22 cellular contexts compared by ENCODE assay signal in the genomic region with DNA sequence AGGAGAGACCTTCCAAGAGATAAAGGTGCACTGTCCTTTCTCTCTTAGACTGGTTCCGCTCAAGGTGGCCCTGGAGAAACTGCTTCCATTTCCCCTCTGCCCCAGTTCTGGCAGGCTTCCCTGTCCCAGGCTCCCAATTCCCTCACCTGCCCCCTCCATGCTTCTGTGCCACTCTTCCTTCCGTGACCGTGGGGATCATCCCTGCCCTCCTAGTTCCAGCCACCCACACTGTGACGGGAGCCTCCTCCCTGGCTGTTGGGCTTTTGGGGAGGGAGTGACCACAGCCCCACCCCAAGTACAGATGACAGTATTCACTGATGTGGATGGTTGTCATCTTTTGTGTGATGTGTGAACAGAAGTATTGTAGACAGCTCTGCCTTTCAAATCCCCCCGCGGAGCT. TPM values are rescaled to one million over a fixed set of nuclear protein-coding genes. Genes with fewer than 3 reads are reported as not detected.
DNase-seq lines count a peak whose midpoint lies in the region; ATAC-seq and TF ChIP-seq lines count a peak whose summit lies in the region.
"Had no signal": no experiment of that assay in that cellular context is flagged by ENCODE, and none has a peak within 500 bp of the region (broad histone marks: within the 10 kb centered on the region; RNA-seq: fewer than 3 reads in every experiment).

No MANE protein-coding gene starts in this region.

- H3K9me3 ChIP-seq in HUES64 (ENCODE audit: insufficient read depth, low read depth, low read length) = no peaks in the 10 kb centered on the region
- H3K9me3 ChIP-seq in lower lobe of right lung = no peaks in the 10 kb centered on the region
- no peaks in the 10 kb centered on the region for H3K9me3 ChIP-seq in skeletal muscle tissue (ENCODE audit: control insufficient read depth in 3 of 3, low read length in 3 of 3)
- no peaks in the 10 kb centered on the region for H3K9me3 ChIP-seq in MG63
- H3K9me3 ChIP-seq: thyroid gland had no signal

- H3K27me3 ChIP-seq in HUES64 (ENCODE audit: insufficient read depth, low read length) = no peaks in the 10 kb centered on the region
- no peaks in the 10 kb centered on the region for H3K27me3 ChIP-seq in lower lobe of right lung (ENCODE audit: low read depth)
- no peaks in the 10 kb centered on the region for H3K27me3 ChIP-seq in skeletal muscle tissue (ENCODE audit: control insufficient read depth in 3 of 3, insufficient read depth in 3 of 3, low read length in 3 of 3)
- no peaks in the 10 kb centered on the region for H3K27me3 ChIP-seq in MG63
- H3K27me3 ChIP-seq: thyroid gland had no signal

- DNase-seq in epithelial cell of esophagus (ENCODE audit: low read depth) (no peak), lower lobe of right lung (no peak), MG63 (no peak), H4 (ENCODE audit: low spot score) (no peak)
- DNase-seq: activated CD4-positive, alpha-beta T cell treated with anti-CD3 and anti-CD28 coated beads for 4 hours; DMS79; effector CD4-positive, alpha-beta T cell; NCI-H1436; NCI-H2171; NCI-H69; SHP77; small intestine; stimulated activated CD4-positive, alpha-beta T cell treated with anti-CD3 and anti-CD28 coated beads, Interleukin-2, amount 100 ng/mL, for 48 hours; stimulated activated naive CD4-positive, alpha-beta T cell treated with Interleukin-2 at 50 U/mL for 16 hours; T-cell; thyroid gland had no signal

- H3K4me1 ChIP-seq in HUES64 (ENCODE audit: insufficient read depth, low read length) (peaks cover 36% of the 10 kb centered on the region), lower lobe of right lung (peaks cover 52% of the 10 kb centered on the region), skeletal muscle tissue (ENCODE audit: control insufficient read depth in 3 of 3, insufficient read depth in 3 of 3, low read length in 3 of 3) (peaks cover 49 to 61% (median 58%) of the 10 kb centered on the region in 3 donors)

- H3K36me3 ChIP-seq in HUES64 (ENCODE audit: insufficient read depth, low read length) (peaks cover 5% of the 10 kb centered on the region; the same call in 1 of the 2 replicates), lower lobe of right lung (no peaks in the 10 kb centered on the region), skeletal muscle tissue (ENCODE audit: control insufficient read depth in 3 of 3, insufficient read depth in 3 of 3, low read length in 3 of 3) (no peaks in the 10 kb centered on the region), MG63 (peaks cover 8% of the 10 kb centered on the region)
- H3K36me3 ChIP-seq: thyroid gland had no signal

- intact Hi-C loops in lower lobe of right lung (cut with DNase I) = no loop called here

- H3K9ac ChIP-seq in HUES64 (ENCODE audit: low read depth, low read length) (no peak overlapping the region), skeletal muscle tissue (ENCODE audit: low read depth in 1 of 3, low read length in 3 of 3) (peak overlapping the region; percentile 1 to 50 (median 48))
- H3K9ac ChIP-seq: parathyroid adenoma had no signal

- H3K4me3 ChIP-seq in HUES64 (ENCODE audit: low read length) = peak overlapping the region; percentile 72
- H3K4me3 ChIP-seq in epithelial cell of esophagus (ENCODE audit: low read length) = peak overlapping the region; percentile 85
- H3K4me3 ChIP-seq in lower lobe of right lung = peak overlapping the region; percentile 83
- H3K4me3 ChIP-seq in skeletal muscle tissue (ENCODE audit: low read length in 3 of 3) = peak overlapping the region in 2 of 3 donors; percentile 32 to 60
- H3K4me3 ChIP-seq in MG63 = no peak overlapping the region
- H3K4me3 ChIP-seq: lung, thyroid gland had no signal

- H3K27ac ChIP-seq in HUES64 (ENCODE audit: low read depth, low read length) = no peak overlapping the region
- H3K27ac ChIP-seq in lower lobe of right lung = peak overlapping the region; percentile 6
- peak overlapping the region; percentile 48 for H3K27ac ChIP-seq in skeletal muscle tissue (ENCODE audit: low read depth, low read length)
- H3K27ac ChIP-seq: parathyroid adenoma, thyroid gland had no signal

- ATAC-seq in lower lobe of right lung (no peak), HG02642 (IDR thresholded peaks at IDR 0.05; ENCODE audit: poor library complexity, unreplicated experiment) (no peak)
- ATAC-seq: activated naive CD4-positive, alpha-beta T cell treated with anti-CD3 and anti-CD28 coated beads, Interleukin-2, amount 50 U/mL, for 72 hours; T-cell had no signal

- TF ChIP-seq CTCF in epithelial cell of esophagus (IDR thresholded peaks at IDR 0.05; ENCODE audit: insufficient read depth, low read depth, low read length, missing control alignments) (no peak), lower lobe of right lung (IDR thresholded peaks at IDR 0.05) (no peak)

- WGBS in HUES64 = 92% methylated on average over 6 of the region's 6 CpGs

RNA-seq across cellular contexts. Expression of a gene that starts 2.8 kb away (rescaled TPM):
- polyA plus RNA-seq in HUES64 (2013, experiment 1 of 2) = 73.2 TPM
- polyA plus RNA-seq in HUES64 (2013, experiment 2 of 2) = 71.5 TPM
- total RNA-seq in lower lobe of right lung = 54.2 TPM
- 33.9 TPM for total RNA-seq in skeletal muscle tissue
- 70.0 and 90.8 TPM in 2 replicates for total RNA-seq in MG63 (2014; rRNA removed; shearing (Covaris generic); ENCODE audit: low replicate concordance)
- total RNA-seq in H4 (2014; rRNA removed; shearing (Covaris generic)) = 38.9 and 41.4 TPM in 2 replicates
